ENCODE assay signal across 16 cellular contexts in the genomic region with DNA sequence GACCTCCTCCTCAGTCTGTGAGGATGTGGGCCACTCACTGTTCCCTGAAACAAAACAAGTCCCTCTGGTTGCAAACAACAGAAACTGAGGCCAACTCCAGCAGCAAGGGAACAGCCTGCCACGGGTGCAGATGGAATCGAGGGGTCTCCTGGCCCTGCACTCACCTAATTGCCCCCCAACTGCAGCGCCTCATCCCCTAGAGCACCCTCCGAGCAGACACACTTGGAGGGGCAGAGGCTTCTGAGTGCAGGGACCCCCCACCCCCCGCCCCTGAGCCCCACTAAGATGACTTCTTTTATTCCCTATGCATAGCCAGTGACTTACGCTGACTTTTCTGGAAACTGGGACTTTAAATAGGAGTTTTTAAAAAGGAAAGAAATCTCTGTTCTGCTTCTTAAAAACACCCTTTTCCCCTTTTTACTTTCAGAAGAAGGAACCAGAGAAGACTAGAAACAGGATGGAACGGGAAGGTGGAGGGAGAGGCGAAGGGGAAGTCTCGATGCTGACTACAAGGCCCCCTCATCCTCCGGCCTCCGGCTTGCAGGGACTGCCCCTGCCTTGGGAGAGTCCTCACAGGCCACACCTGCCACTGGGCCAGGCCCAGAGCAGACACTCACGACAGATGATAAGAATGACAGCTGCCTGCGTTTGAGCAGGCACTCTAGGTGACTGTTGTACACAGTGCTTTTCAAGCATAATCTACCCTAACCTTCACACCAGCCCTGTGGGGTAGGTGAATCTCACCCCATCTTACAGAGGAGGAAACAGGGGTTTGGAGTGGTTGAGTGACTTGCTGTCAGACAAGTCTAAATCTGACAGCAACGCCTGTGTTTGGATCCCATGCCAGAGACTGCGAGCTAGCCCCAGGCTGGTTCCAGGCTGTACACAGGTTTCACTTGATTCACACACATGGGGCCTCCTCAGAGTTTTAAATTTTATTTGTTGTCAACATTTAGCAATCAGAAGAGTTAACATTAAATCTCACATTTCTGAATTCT. TPM values are rescaled to one million over a fixed set of nuclear protein-coding genes. Genes with fewer than 3 reads are reported as not detected.
DNase-seq lines count a peak whose midpoint lies in the region; ATAC-seq, FAIRE-seq and TF ChIP-seq lines count a peak whose summit lies in the region.
"Had no signal": no experiment of that assay in that cellular context is flagged by ENCODE, and none has a peak within 500 bp of the region (broad histone marks: within the 10 kb centered on the region; RNA-seq: fewer than 3 reads in every experiment).

No MANE protein-coding gene starts in this region.

- H3K27me3 Mint-ChIP-seq in naive B cell = no peaks in the 10 kb centered on the region

- no peak overlapping the region for H3K4me3 ChIP-seq in dorsolateral prefrontal cortex
- H3K4me3 ChIP-seq: pancreas, testis had no signal

- DNase-seq in GDM1 (lab: John Stamatoyannopoulos, UW) (peak; percentile 34), dorsolateral prefrontal cortex (no peak), naive B cell (no peak), frontal cortex (ENCODE audit: low spot score in 2 of 2) (no peak), NCI-H510A (lab: John Stamatoyannopoulos, UW) (no peak)
- DNase-seq: NCI-H2029, pancreas, testis had no signal

- no peak for FAIRE-seq in frontal cortex (lab: Jason Lieb, UNC)
- FAIRE-seq: HTR-8/SVneo, keratinocyte, pancreas had no signal

- TF ChIP-seq CTCF in dorsolateral prefrontal cortex (IDR thresholded peaks at IDR 0.05 in 54 of 56, conservative IDR thresholded peaks at IDR 0.05 in 2 of 56; ENCODE audit: low read depth in 1 of 56, partially characterized antibody in 56 of 56) = no peak

- H3K36me3 Mint-ChIP-seq in naive B cell = no peaks in the 10 kb centered on the region
- H3K36me3 Mint-ChIP-seq: brain; CD8-positive, alpha-beta T cell had no signal

- peaks cover 8 to 34% (median 15%) of the 10 kb centered on the region in 3 donors for H3K4me1 Mint-ChIP-seq in naive B cell

- H3K27me3 ChIP-seq in dorsolateral prefrontal cortex = no peaks in the 10 kb centered on the region
- H3K27me3 ChIP-seq: pancreas, testis had no signal

- H3K27ac ChIP-seq in dorsolateral prefrontal cortex = peak overlapping the region in 51 of 59 donors; percentile 7 to 97 (median 66)
- H3K27ac ChIP-seq: pancreas, testis had no signal

- H3K9me3 Mint-ChIP-seq in naive B cell = no peaks in the 10 kb centered on the region
- H3K9me3 Mint-ChIP-seq: CD8-positive, alpha-beta T cell had no signal

- no peak overlapping the region for H3K4me3 Mint-ChIP-seq in naive B cell
- H3K4me3 Mint-ChIP-seq: CD8-positive, alpha-beta T cell had no signal

- peak overlapping the region in 3 of 6 donors; percentile 5 to 67 (median 5) for H3K27ac Mint-ChIP-seq in naive B cell
- H3K27ac Mint-ChIP-seq: CD8-positive, alpha-beta T cell had no signal

- ATAC-seq in HG02981 (IDR thresholded peaks at IDR 0.05; ENCODE audit: unreplicated experiment) (peak; percentile 48), naive B cell (ENCODE audit: low read depth in 2 of 2) (peak; percentile 28 to 65), HG03045 (IDR thresholded peaks at IDR 0.05; ENCODE audit: unreplicated experiment) (no peak), HG02973 (IDR thresholded peaks at IDR 0.05; ENCODE audit: unreplicated experiment) (no peak)
- ATAC-seq: activated CD4-positive, CD25-positive, alpha-beta regulatory T cell treated with anti-CD3 and anti-CD28 coated beads, Interleukin-2, amount 50 U/mL, for 24 hours; CD8-positive, alpha-beta T cell had no signal

- intact Hi-C loops in dorsolateral prefrontal cortex (cut with DNase I) = no loop called here

RNA-seq across cellular contexts. Expression of a gene that starts 28.2 kb away (rescaled TPM):
- 100 to 1,000 TPM; 151 to 703 (median 290) TPM for total RNA-seq in dorsolateral prefrontal cortex
- polyA plus RNA-seq in naive B cell (ENCODE audit: low read depth in 6 of 6) = 100 to 1,000 TPM; 103 to 150 (median 124) TPM
- 57.5 TPM for total RNA-seq in frontal cortex

Comparison
In these comparisons a context has a peak if more than half of its experiments do, and no peak if none do; other contexts are left out.
1. ATAC-seq: peak in HG02981 (single experiment) and naive B cell (2 of 2); none in HG03045 (single experiment) and HG02973 (single experiment).